ENCODE assay signal across 18 cellular contexts in the genomic region with DNA sequence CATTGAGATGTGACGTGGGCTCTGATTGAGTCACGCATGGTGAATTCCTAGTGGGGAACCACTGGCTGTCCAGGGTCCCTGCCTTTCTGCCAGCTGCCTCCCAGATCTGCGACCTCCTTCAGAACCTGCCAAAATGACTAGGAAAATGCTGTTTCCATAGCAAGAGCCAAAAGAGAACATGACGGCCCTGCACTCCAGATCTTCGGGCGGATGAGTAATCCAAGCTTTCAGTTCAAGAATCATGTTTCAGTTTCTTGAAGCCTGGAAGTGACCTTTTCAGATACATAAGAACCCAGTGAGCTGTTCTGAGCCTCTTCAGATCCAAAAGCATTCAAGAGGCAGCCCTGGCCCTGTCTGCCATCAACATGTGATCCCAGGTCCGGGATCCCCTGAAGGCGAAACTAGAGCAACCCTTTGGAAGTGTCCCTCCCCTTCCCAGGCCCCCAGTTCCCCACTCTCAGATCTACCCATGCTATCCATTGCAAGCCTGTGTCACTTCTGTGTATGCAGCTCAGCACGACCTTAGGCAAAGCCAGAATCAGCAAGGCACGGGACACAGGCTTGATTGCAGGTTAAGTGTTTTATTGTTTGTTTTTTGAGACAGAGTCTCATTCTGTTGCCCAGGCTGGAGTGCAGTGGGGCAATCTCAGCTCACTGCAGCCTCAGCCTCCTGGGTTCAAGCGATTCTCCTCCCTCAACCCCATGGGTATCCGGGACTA. TPM values are rescaled to one million over a fixed set of nuclear protein-coding genes. Genes with fewer than 3 reads are reported as not detected.
DNase-seq lines count a peak whose midpoint lies in the region; ATAC-seq and TF ChIP-seq lines count a peak whose summit lies in the region.
"Had no signal": no experiment of that assay in that cellular context is flagged by ENCODE, and none has a peak within 500 bp of the region (broad histone marks: within the 10 kb centered on the region; RNA-seq: fewer than 3 reads in every experiment).

No MANE protein-coding gene starts in this region.

- no peaks in the 10 kb centered on the region for H3K27me3 ChIP-seq in transverse colon
- H3K27me3 ChIP-seq: SJSA1 had no signal

- H3K9me3 ChIP-seq in transverse colon: no peaks in the 10 kb centered on the region
- H3K9me3 ChIP-seq in T-helper 17 cell (ENCODE audit: control insufficient read depth, low read length, poor library complexity, severe bottlenecking): no peaks in the 10 kb centered on the region
- H3K9me3 ChIP-seq: prostate gland, SJSA1 had no signal

- no peaks in the 10 kb centered on the region for H3K36me3 ChIP-seq in transverse colon
- H3K36me3 ChIP-seq: prostate gland had no signal

- intact Hi-C loops in left colon (cut with DNase I, micrococcal nuclease): no loop called here
- intact Hi-C loops in transverse colon (cut with DNase I; ENCODE audit: low total_unique reads): no loop called here
- intact Hi-C loops in activated T-helper 1 cell treated with anti-CD3 and anti-CD28 coated beads, Interleukin-12 subunit alpha, Interleukin-12 subunit beta, Interleukin-2, Interleukin-4 antibody, amounts not matched to agents 30 ng/mL and 10 ng/mL and 1 ng/mL, durations not matched to agents 14 hours and 24 hours and 36 hours (cut with micrococcal nuclease): no loop called here

- H3K27ac Mint-ChIP-seq in activated T-helper 1 cell treated with anti-CD3 and anti-CD28 coated beads, Interleukin-12 subunit alpha, Interleukin-12 subunit beta, Interleukin-2, Interleukin-4 antibody, amounts not matched to agents 30 ng/mL and 10 ng/mL and 1 ng/mL, durations not matched to agents 14 hours and 24 hours and 36 hours: no peak overlapping the region
- H3K27ac Mint-ChIP-seq in T-helper 17 cell (no peak overlapping the region), type B pancreatic cell (no peak overlapping the region)
- H3K27ac Mint-ChIP-seq: CD14-positive monocyte had no signal

- in situ Hi-C loops in astrocyte of the cerebellum (cut with HindIII; ENCODE audit: low sequenced_read_pairs): no loop called here
- in situ Hi-C loops in transverse colon (cut with MboI; ENCODE audit: low pct_ligation_motif_present in 1 of 4, low pct_unique_long_range_greater_than_20kb in 1 of 4, low sequenced_read_pairs in 3 of 4): loop anchor here in 1 of 4 donors (25.0 kb wide), 1 partner anchor 226 kb away; a partner anchor contains a TSS

- no peaks in the 10 kb centered on the region for H3K9me3 Mint-ChIP-seq in activated T-helper 1 cell treated with anti-CD3 and anti-CD28 coated beads, Interleukin-12 subunit alpha, Interleukin-12 subunit beta, Interleukin-2, Interleukin-4 antibody, amounts not matched to agents 30 ng/mL and 10 ng/mL and 1 ng/mL, durations not matched to agents 14 hours and 24 hours and 36 hours
- no peaks in the 10 kb centered on the region for H3K9me3 Mint-ChIP-seq in type B pancreatic cell
- H3K9me3 Mint-ChIP-seq: CD14-positive monocyte had no signal

- peaks cover 0 to 21% (median 14%) of the 10 kb centered on the region in 4 donors for H3K4me1 ChIP-seq in transverse colon
- H3K4me1 ChIP-seq: prostate gland had no signal

- no peak for TF ChIP-seq EP300 in transverse colon (IDR thresholded peaks at IDR 0.05; ENCODE audit: low read depth)

- WGBS in transverse colon (ENCODE audit: low coverage in 1 of 2), 2 donors: 56% methylated on average over 12 of the region's 12 CpGs; no CpG with 5 or more reads in 1 of the 2 donors

- no peaks in the 10 kb centered on the region for H3K4me1 Mint-ChIP-seq in activated T-helper 1 cell treated with anti-CD3 and anti-CD28 coated beads, Interleukin-12 subunit alpha, Interleukin-12 subunit beta, Interleukin-2, Interleukin-4 antibody, amounts not matched to agents 30 ng/mL and 10 ng/mL and 1 ng/mL, durations not matched to agents 14 hours and 24 hours and 36 hours (ENCODE audit: low read depth)
- no peaks in the 10 kb centered on the region for H3K4me1 Mint-ChIP-seq in T-helper 17 cell
- H3K4me1 Mint-ChIP-seq in type B pancreatic cell (ENCODE audit: unreplicated experiment): peaks cover 18% of the 10 kb centered on the region

- TF ChIP-seq CTCF in HFF-Myc (IDR thresholded peaks at IDR 0.05; ENCODE audit: low read depth, low read length, missing control alignments) (no peak), astrocyte of the cerebellum (IDR thresholded peaks at IDR 0.05; ENCODE audit: low read depth, low read length, missing control alignments) (no peak), transverse colon (IDR thresholded peaks at IDR 0.05) (no peak), type B pancreatic cell (conservative IDR thresholded peaks at IDR 0.05) (no peak)

- no peak overlapping the region for H3K4me3 Mint-ChIP-seq in activated T-helper 1 cell treated with anti-CD3 and anti-CD28 coated beads, Interleukin-12 subunit alpha, Interleukin-12 subunit beta, Interleukin-2, Interleukin-4 antibody, amounts not matched to agents 30 ng/mL and 10 ng/mL and 1 ng/mL, durations not matched to agents 14 hours and 24 hours and 36 hours
- H3K4me3 Mint-ChIP-seq in T-helper 17 cell (no peak overlapping the region), type B pancreatic cell (no peak overlapping the region)
- H3K4me3 Mint-ChIP-seq: CD14-positive monocyte had no signal

- no peak for TF ChIP-seq POLR2A in transverse colon (IDR thresholded peaks at IDR 0.05)

- DNase-seq in HFF-Myc (ENCODE audit: extremely low read depth, low read depth) (peak; percentile 29), astrocyte of the cerebellum (ENCODE audit: low read depth) (peak; percentile 55), left colon (no peak), transverse colon (peak; percentile 38), T-helper 17 cell (no peak), type B pancreatic cell (ENCODE audit: extremely low spot score, unreplicated experiment) (no peak)
- no peak for DNase-seq in activated T-helper 1 cell treated with anti-CD3 and anti-CD28 coated beads, Interleukin-12 subunit alpha, Interleukin-12 subunit beta, Interleukin-2, Interleukin-4 antibody, amounts not matched to agents 30 ng/mL and 10 ng/mL and 1 ng/mL, durations not matched to agents 14 hours and 24 hours and 36 hours (ENCODE audit: low spot score)
- DNase-seq: activated CD4-positive, alpha-beta T cell treated with anti-CD3 and anti-CD28 coated beads, Interleukin-2, amount 50 U/mL, for 4 hours; anterior cingulate cortex; DMS79; islet precursor cell; MV-4-11 had no signal

- no peak overlapping the region for H3K4me3 ChIP-seq in HFF-Myc (replicated peaks; ENCODE audit: low read depth, low read length)
- H3K4me3 ChIP-seq in astrocyte of the cerebellum (ENCODE audit: low read depth, low read length): no peak overlapping the region
- H3K4me3 ChIP-seq in transverse colon: no peak overlapping the region
- H3K4me3 ChIP-seq: GM12878, prostate gland, SJSA1 had no signal

- H3K36me3 Mint-ChIP-seq in activated T-helper 1 cell treated with anti-CD3 and anti-CD28 coated beads, Interleukin-12 subunit alpha, Interleukin-12 subunit beta, Interleukin-2, Interleukin-4 antibody, amounts not matched to agents 30 ng/mL and 10 ng/mL and 1 ng/mL, durations not matched to agents 14 hours and 24 hours and 36 hours (ENCODE audit: low read depth): no peaks in the 10 kb centered on the region
- no peaks in the 10 kb centered on the region for H3K36me3 Mint-ChIP-seq in T-helper 17 cell (ENCODE audit: low read depth)
- peaks cover 3% of the 10 kb centered on the region for H3K36me3 Mint-ChIP-seq in type B pancreatic cell
- H3K36me3 Mint-ChIP-seq: CD14-positive monocyte had no signal

- H3K27ac ChIP-seq in transverse colon: peak overlapping the region in 1 of 4 donors; percentile 69
- H3K27ac ChIP-seq: prostate gland, SJSA1 had no signal

- peaks cover 19% of the 10 kb centered on the region for H3K27me3 Mint-ChIP-seq in activated T-helper 1 cell treated with anti-CD3 and anti-CD28 coated beads, Interleukin-12 subunit alpha, Interleukin-12 subunit beta, Interleukin-2, Interleukin-4 antibody, amounts not matched to agents 30 ng/mL and 10 ng/mL and 1 ng/mL, durations not matched to agents 14 hours and 24 hours and 36 hours (ENCODE audit: insufficient read depth)
- peaks cover 11% of the 10 kb centered on the region for H3K27me3 Mint-ChIP-seq in T-helper 17 cell
- no peaks in the 10 kb centered on the region for H3K27me3 Mint-ChIP-seq in type B pancreatic cell

- ATAC-seq in left colon (peak; percentile 90), T-helper 17 cell (no peak), GM18868 (IDR thresholded peaks at IDR 0.05; ENCODE audit: unreplicated experiment) (no peak)
- ATAC-seq: GM12878 had no signal

RNA-seq across cellular contexts. Expression of a gene that starts 19.7 kb away (rescaled TPM):
- total RNA-seq in left colon (not detected), transverse colon (not detected), T-helper 17 cell (under 1 TPM in 1 of 2 donors, not detected in 1; 0.42 TPM), type B pancreatic cell (ENCODE audit: low replicate concordance) (0.98 and 1.5 TPM in 2 replicates)
- total RNA-seq in activated T-helper 1 cell treated with anti-CD3 and anti-CD28 coated beads, Interleukin-12 subunit alpha, Interleukin-12 subunit beta, Interleukin-2, Interleukin-4 antibody, amounts not matched to agents 30 ng/mL and 10 ng/mL and 1 ng/mL, durations not matched to agents 14 hours and 24 hours and 36 hours: not detected in 2 replicates
- total RNA-seq: GM12878 had no signal

RNA-seq across cellular contexts. Expression of a gene that starts 24.3 kb away (rescaled TPM):
- total RNA-seq in left colon (1 to 10 TPM; 2.5 to 3.2 TPM), transverse colon (1 to 10 TPM; 3.0 to 7.5 (median 4.5) TPM), T-helper 17 cell (not detected), type B pancreatic cell (ENCODE audit: low replicate concordance) (7.8 and 21.2 TPM in 2 replicates)
- 0.26 and 0.78 TPM in 2 replicates for total RNA-seq in activated T-helper 1 cell treated with anti-CD3 and anti-CD28 coated beads, Interleukin-12 subunit alpha, Interleukin-12 subunit beta, Interleukin-2, Interleukin-4 antibody, amounts not matched to agents 30 ng/mL and 10 ng/mL and 1 ng/mL, durations not matched to agents 14 hours and 24 hours and 36 hours
- total RNA-seq: glomerular endothelial cell had no signal

RNA-seq across cellular contexts. Expression of a gene that starts 44.5 kb away (rescaled TPM):
- total RNA-seq in left colon (10 to 100 TPM in 1 of 2 donors, 1 to 10 TPM in 1; 6.0 to 11.2 TPM), transverse colon (100 to 1,000 TPM in 1 of 4 donors, 10 to 100 TPM in 2, 1 to 10 TPM in 1; 5.5 to 143 (median 12.0) TPM), T-helper 17 cell (100 to 1,000 TPM; 228 to 238 TPM), type B pancreatic cell (ENCODE audit: low replicate concordance) (0.71 and 5.8 TPM in 2 replicates)
- 88.5 and 89.0 TPM in 2 replicates for total RNA-seq in activated T-helper 1 cell treated with anti-CD3 and anti-CD28 coated beads, Interleukin-12 subunit alpha, Interleukin-12 subunit beta, Interleukin-2, Interleukin-4 antibody, amounts not matched to agents 30 ng/mL and 10 ng/mL and 1 ng/mL, durations not matched to agents 14 hours and 24 hours and 36 hours

Comparison
In these comparisons a context has a peak if more than half of its experiments do, and no peak if none do; other contexts are left out.
1. DNase-seq: peak in HFF-Myc (single experiment), astrocyte of the cerebellum (single experiment) and transverse colon (single experiment); none in left colon (0 of 2), activated T-helper 1 cell treated with anti-CD3 and anti-CD28 coated beads, Interleukin-12 subunit alpha, Interleukin-12 subunit beta, Interleukin-2, Interleukin-4 antibody, amounts not matched to agents 30 ng/mL and 10 ng/mL and 1 ng/mL, durations not matched to agents 14 hours and 24 hours and 36 hours (single experiment), T-helper 17 cell (0 of 3) and type B pancreatic cell (single experiment).